11 cellular contexts compared by ENCODE assay signal in genomic region chr15:51864408-51865056, GRCh38. TPM values are rescaled to one million over a fixed set of nuclear protein-coding genes. Genes with fewer than 3 reads are reported as not detected.
DNase-seq lines count a peak whose midpoint lies in the region; ATAC-seq and TF ChIP-seq lines count a peak whose summit lies in the region.
"Had no signal": no experiment of that assay in that cellular context is flagged by ENCODE, and none has a peak within 500 bp of the region (broad histone marks: within the 10 kb centered on the region; RNA-seq: fewer than 3 reads in every experiment).

No MANE protein-coding gene starts in this region.

- H2AFZ ChIP-seq in smooth muscle cell (ENCODE audit: low read depth) = no peak overlapping the region

- ATAC-seq in gastrocnemius medialis = no peak
- no peak for ATAC-seq in GM18861 (IDR thresholded peaks at IDR 0.05; ENCODE audit: unreplicated experiment)

- no peak overlapping the region for H3K4me2 ChIP-seq in smooth muscle cell

- no peak overlapping the region for H3K4me3 ChIP-seq in epithelial cell of proximal tubule (ENCODE audit: low read depth, low read length)
- no peak overlapping the region for H3K4me3 ChIP-seq in smooth muscle cell
- H3K4me3 ChIP-seq in suprapubic skin = no peak overlapping the region
- no peak overlapping the region for H3K4me3 ChIP-seq in gastrocnemius medialis
- H3K4me3 ChIP-seq: left ventricle myocardium inferior had no signal

- no peaks in the 10 kb centered on the region for H3K9me3 Mint-ChIP-seq in HFFc6

- POLR2A ChIA-PET in RWPE1 (lab: Yijun Ruan, JAX; ENCODE audit: low non-redundant PET) = no interaction called here

- CTCF ChIA-PET in RWPE1 (lab: Yijun Ruan, JAX) = no interaction called here

- intact Hi-C loops in gastrocnemius medialis (cut with DNase I; ENCODE audit: low total_unique reads) = no loop called here

- peaks cover 48% of the 10 kb centered on the region for H4K20me1 ChIP-seq in smooth muscle cell (ENCODE audit: low read depth)

- peak overlapping the region; percentile 11; the same call in 1 of the 2 replicates for H3K4me3 Mint-ChIP-seq in HFFc6

- no peak overlapping the region for H3K9ac ChIP-seq in smooth muscle cell (ENCODE audit: low read depth)

- peaks cover 60% of the 10 kb centered on the region for H3K36me3 Mint-ChIP-seq in HFFc6 (ENCODE audit: low read depth)

- TF ChIP-seq POLR2A in suprapubic skin (IDR thresholded peaks at IDR 0.05) (no peak), gastrocnemius medialis (IDR thresholded peaks at IDR 0.05) (no peak)

- H3K4me1 ChIP-seq in smooth muscle cell (ENCODE audit: low read depth) = peaks cover 8% of the 10 kb centered on the region
- peaks cover 7% of the 10 kb centered on the region for H3K4me1 ChIP-seq in suprapubic skin
- H3K4me1 ChIP-seq in gastrocnemius medialis = peaks cover 0 to 4% of the 10 kb centered on the region in 2 donors

- peak overlapping the region; percentile 82 for H3K27ac Mint-ChIP-seq in HFFc6

- no peaks in the 10 kb centered on the region for H3F3A ChIP-seq in smooth muscle cell (ENCODE audit: low read depth)

- H3K4me1 Mint-ChIP-seq in HFFc6 (ENCODE audit: low read depth) = peaks cover 90% of the 10 kb centered on the region

- in situ Hi-C loops in GM13976 (cut with MboI; ENCODE audit: low sequenced_read_pairs, unreplicated experiment) = no loop called here
- in situ Hi-C loops in gastrocnemius medialis (cut with MboI; ENCODE audit: low sequenced_read_pairs in 4 of 4) = no loop called here

- TF ChIP-seq CTCF in HFFc6 (IDR thresholded peaks at IDR 0.05) = no peak
- TF ChIP-seq CTCF in RWPE1 (conservative IDR thresholded peaks at IDR 0.05; ENCODE audit: low read depth) = no peak
- no peak for TF ChIP-seq CTCF in epithelial cell of proximal tubule (conservative IDR thresholded peaks at IDR 0.05; ENCODE audit: low read depth, low read length)
- no peak for TF ChIP-seq CTCF in smooth muscle cell (IDR thresholded peaks at IDR 0.05; ENCODE audit: borderline replicate concordance, insufficient read depth, poor library complexity, severe bottlenecking)
- no peak for TF ChIP-seq CTCF in suprapubic skin (IDR thresholded peaks at IDR 0.05)
- no peak for TF ChIP-seq CTCF in GM13976 (IDR thresholded peaks at IDR 0.05; ENCODE audit: borderline replicate concordance, control extremely low read depth, extremely low read depth, insufficient read depth, missing control alignments)
- TF ChIP-seq CTCF in gastrocnemius medialis (IDR thresholded peaks at IDR 0.05 in 4 of 5, conservative IDR thresholded peaks at IDR 0.05 in 1 of 5) = no peak

- H3K79me2 ChIP-seq in smooth muscle cell (ENCODE audit: low read depth) = peaks cover 49% of the 10 kb centered on the region

- H3K36me3 ChIP-seq in smooth muscle cell (ENCODE audit: low read depth) = peaks cover 3% of the 10 kb centered on the region
- H3K36me3 ChIP-seq in suprapubic skin = peaks cover 19% of the 10 kb centered on the region
- H3K36me3 ChIP-seq in gastrocnemius medialis = peaks cover 0 to 19% of the 10 kb centered on the region in 2 donors

- H3K9me3 ChIP-seq in smooth muscle cell (replicated peaks; ENCODE audit: low read depth) = no peaks in the 10 kb centered on the region
- no peaks in the 10 kb centered on the region for H3K9me3 ChIP-seq in suprapubic skin
- no peaks in the 10 kb centered on the region for H3K9me3 ChIP-seq in gastrocnemius medialis
- H3K9me3 ChIP-seq: left ventricle myocardium inferior had no signal

- H3K27ac ChIP-seq in RWPE1 (peak overlapping the region; percentile 22; the same call in 1 of the 2 replicates), smooth muscle cell (ENCODE audit: low read depth) (peak overlapping the region; percentile 77), suprapubic skin (no peak overlapping the region), gastrocnemius medialis (no peak overlapping the region)
- H3K27ac ChIP-seq: left ventricle myocardium inferior had no signal

- DNase-seq in HFFc6 (peak; percentile 40), RWPE1 (ENCODE audit: low spot score) (peak; percentile 95), epithelial cell of proximal tubule (ENCODE audit: low read depth) (peak; percentile 84), smooth muscle cell (lab: John Stamatoyannopoulos, UW; ENCODE audit: unreplicated experiment) (no peak), suprapubic skin (ENCODE audit: low spot score in 2 of 2) (no peak), GM13976 (ENCODE audit: low spot score) (no peak), gastrocnemius medialis (no peak)
- DNase-seq: amygdala, GF-D8, left ventricle myocardium inferior had no signal

- TF ChIP-seq EP300 in suprapubic skin (IDR thresholded peaks at IDR 0.05) = no peak

- WGBS in smooth muscle cell (ENCODE audit: low lambda C conversion rate) = 80% methylated on average over 4 of the region's 4 CpGs
- 93% methylated on average over 4 of the region's 4 CpGs for WGBS in suprapubic skin

- H3K27me3 ChIP-seq in smooth muscle cell (ENCODE audit: low read depth) (no peaks in the 10 kb centered on the region), suprapubic skin (no peaks in the 10 kb centered on the region), gastrocnemius medialis (no peaks in the 10 kb centered on the region)

- peaks cover 1% of the 10 kb centered on the region; the same call in 1 of the 2 replicates for H3K27me3 Mint-ChIP-seq in HFFc6 (ENCODE audit: insufficient read depth)

RNA-seq across cellular contexts. Expression of gene TMOD3, which starts 35.1 kb away (rescaled TPM):
- 10 to 100 TPM; 56.4 to 68.8 (median 59.9) TPM for total RNA-seq in HFFc6 (2021; fragmentation: NEBNext Ultra II Directional; extraction: Animal tissue kit (Norgen Biotek cat#: 25700))
- total RNA-seq in epithelial cell of proximal tubule (36.0 and 42.2 TPM in 2 replicates), smooth muscle cell (35.7 and 57.1 TPM in 2 replicates), suprapubic skin (10 to 100 TPM; 31.2 to 37.4 (median 36.7) TPM), gastrocnemius medialis (1 to 10 TPM; 6.2 to 9.2 (median 6.7) TPM)
- polyA plus RNA-seq in smooth muscle cell = 18.6 and 32.0 TPM in 2 replicates

Comparison
In these comparisons a context has a peak if more than half of its experiments do, and no peak if none do; other contexts are left out.
1. DNase-seq: peak in HFFc6 (single experiment), RWPE1 (single experiment) and epithelial cell of proximal tubule (single experiment); none in smooth muscle cell (single experiment), suprapubic skin (0 of 2), GM13976 (single experiment) and gastrocnemius medialis (0 of 2).
2. H3K27ac ChIP-seq: peak in RWPE1 (single experiment) and smooth muscle cell (single experiment); none in suprapubic skin (single experiment) and gastrocnemius medialis (0 of 4).